ENCODE assay signal across 1 cellular context in genomic region chr14:105300542-105301102, GRCh38.
TF ChIP-seq lines count a peak whose summit lies in the region.

TSS of gene BRF1 (minus strand) at chr14:105301001. CDS start at chr14:105300629, 372 bp downstream.

TF ChIP-seq in HEK293, 187 proteins besides CTCF, POLR2A, EP300 and RAD21 (continued from another document):
- TF ChIP-seq, protein P1, sequence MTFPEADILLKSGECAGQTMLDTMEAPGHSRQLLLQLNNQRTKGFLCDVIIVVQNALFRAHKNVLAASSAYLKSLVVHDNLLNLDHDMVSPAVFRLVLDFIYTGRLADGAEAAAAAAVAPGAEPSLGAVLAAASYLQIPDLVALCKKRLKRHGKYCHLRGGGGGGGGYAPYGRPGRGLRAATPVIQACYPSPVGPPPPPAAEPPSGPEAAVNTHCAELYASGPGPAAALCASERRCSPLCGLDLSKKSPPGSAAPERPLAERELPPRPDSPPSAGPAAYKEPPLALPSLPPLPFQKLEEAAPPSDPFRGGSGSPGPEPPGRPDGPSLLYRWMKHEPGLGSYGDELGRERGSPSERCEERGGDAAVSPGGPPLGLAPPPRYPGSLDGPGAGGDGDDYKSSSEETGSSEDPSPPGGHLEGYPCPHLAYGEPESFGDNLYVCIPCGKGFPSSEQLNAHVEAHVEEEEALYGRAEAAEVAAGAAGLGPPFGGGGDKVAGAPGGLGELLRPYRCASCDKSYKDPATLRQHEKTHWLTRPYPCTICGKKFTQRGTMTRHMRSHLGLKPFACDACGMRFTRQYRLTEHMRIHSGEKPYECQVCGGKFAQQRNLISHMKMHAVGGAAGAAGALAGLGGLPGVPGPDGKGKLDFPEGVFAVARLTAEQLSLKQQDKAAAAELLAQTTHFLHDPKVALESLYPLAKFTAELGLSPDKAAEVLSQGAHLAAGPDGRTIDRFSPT (tag by site-specific recombination; IDR thresholded peaks at IDR 0.05): no peak
- TF ChIP-seq ZNF561 (tag by site-specific recombination; IDR thresholded peaks at IDR 0.05; ENCODE audit: borderline replicate concordance) (peak; percentile 72; the same call in 1 of the 2 replicates), ZNF114 (tag by site-specific recombination; IDR thresholded peaks at IDR 0.05) (no peak), ZNF121 (tag by site-specific recombination; IDR thresholded peaks at IDR 0.05) (no peak), IKZF3 (tag by site-specific recombination; IDR thresholded peaks at IDR 0.05) (0 out of 2 replicates have a peak, but pooled peaks have one; percentile 12), GLI2 (tag by site-specific recombination; IDR thresholded peaks at IDR 0.05; ENCODE audit: borderline replicate concordance, low read depth) (no peak), ZNF660 (tag by site-specific recombination; IDR thresholded peaks at IDR 0.05) (peak; percentile 55; the same call in 1 of the 2 replicates)
TF ChIP-seq in HEK293: peak in this region for 7.
